Comparison of ENCODE assay signal across 16 cellular contexts in the genomic region with DNA sequence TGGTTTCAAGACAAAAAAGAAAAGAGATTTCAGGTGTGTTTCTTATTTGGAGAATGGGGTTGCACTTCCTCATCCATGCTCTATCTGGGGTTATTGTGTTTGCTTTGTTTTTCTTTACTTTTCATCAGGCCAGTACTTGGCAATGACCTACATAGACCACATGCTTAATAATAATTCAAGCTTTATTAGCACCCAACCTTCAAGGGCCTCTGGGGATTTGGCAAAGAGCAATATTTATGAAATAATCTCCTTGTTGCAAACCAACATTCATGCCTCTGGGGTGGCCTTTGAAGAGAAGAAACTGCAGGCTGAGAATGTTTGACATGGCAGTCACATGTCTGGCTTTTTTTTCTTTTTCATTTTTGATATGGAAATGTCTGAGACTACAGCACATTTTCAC.
"Had no signal": no experiment of that assay in that cellular context is flagged by ENCODE, and none has a peak within 500 bp of the region (broad histone marks: within the 10 kb centered on the region; RNA-seq: fewer than 3 reads in every experiment).

No MANE protein-coding gene starts in this region.

- H3K27ac ChIP-seq: colonic mucosa, gastrocnemius medialis, neutrophil had no signal

- DNase-seq: colonic mucosa; endodermal cell; gastrocnemius medialis; immature natural killer cell; kidney; left cardiac atrium; left ventricle myocardium superior; mesenchymal stem cell; naive B cell; posterior cingulate gyrus; stimulated activated CD4-positive, alpha-beta T cell treated with anti-CD3 and anti-CD28 coated beads, Interleukin-2, amount 100 ng/mL, for 48 hours; stimulated activated naive CD4-positive, alpha-beta T cell treated with Interleukin-2 at 50 U/mL for 16 hours; trophoblast cell had no signal

- H3K27ac Mint-ChIP-seq: endodermal cell, immature natural killer cell, naive B cell had no signal

- H3K9me3 Mint-ChIP-seq: immature natural killer cell, naive B cell had no signal

- H3K4me1 ChIP-seq: colonic mucosa, gastrocnemius medialis had no signal

- ATAC-seq: gastrocnemius medialis, left cardiac atrium had no signal

- H3K4me3 Mint-ChIP-seq: endodermal cell, immature natural killer cell, naive B cell had no signal

- H3K4me1 Mint-ChIP-seq: endodermal cell, naive B cell had no signal

- H3K9me3 ChIP-seq: colonic mucosa, gastrocnemius medialis, neutrophil had no signal

- H3K36me3 ChIP-seq: colonic mucosa, gastrocnemius medialis, neutrophil had no signal

- H3K36me3 Mint-ChIP-seq: immature natural killer cell, naive B cell had no signal

- H3K27me3 ChIP-seq: colonic mucosa, gastrocnemius medialis, neutrophil had no signal

- H3K4me3 ChIP-seq: colonic mucosa, gastrocnemius medialis, lung, smooth muscle cell had no signal
